ENCODE assay signal across 27 cellular contexts in the genomic region with DNA sequence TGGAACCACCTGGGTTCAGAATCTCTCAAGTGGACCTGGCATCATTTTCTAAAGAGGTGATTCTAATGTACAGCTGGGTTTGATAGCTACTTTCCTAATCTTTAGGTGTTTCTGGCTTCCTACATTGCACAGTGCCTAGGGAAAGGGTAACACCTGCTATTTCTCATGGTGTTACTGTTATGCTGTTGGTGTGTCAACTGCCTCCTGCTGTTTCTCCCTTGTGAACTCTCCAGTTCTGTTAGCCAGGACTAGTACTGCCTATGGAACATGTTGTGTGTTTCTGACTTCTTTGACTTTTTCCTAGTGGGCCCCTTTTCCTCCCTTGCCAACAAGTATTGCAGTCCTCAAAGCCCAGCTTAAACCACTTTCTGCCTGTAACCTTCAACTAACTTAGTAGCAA. TPM values are rescaled to one million over a fixed set of nuclear protein-coding genes. Genes with fewer than 3 reads are reported as not detected.
DNase-seq lines count a peak whose midpoint lies in the region; ATAC-seq, FAIRE-seq and TF ChIP-seq lines count a peak whose summit lies in the region.
"Had no signal": no experiment of that assay in that cellular context is flagged by ENCODE, and none has a peak within 500 bp of the region (broad histone marks: within the 10 kb centered on the region; RNA-seq: fewer than 3 reads in every experiment).

No MANE protein-coding gene starts in this region.

- H3K4me2 ChIP-seq in HepG2 (ENCODE audit: low read depth, low read length) = 0 out of 2 replicates have a peak overlapping the region, but pooled peaks have one; percentile 33
- peak overlapping the region; percentile 88; the same call in 1 of the 2 replicates for H3K4me2 ChIP-seq in PC-9
- no peak overlapping the region for H3K4me2 ChIP-seq in endothelial cell of umbilical vein (ENCODE audit: insufficient read depth, low read length)
- H3K4me2 ChIP-seq: SK-N-SH had no signal

- no peak for TF ChIP-seq POLR2A in HepG2 (IDR thresholded peaks at IDR 0.05; ENCODE audit: insufficient read depth in 1 of 2, low read depth in 2 of 2, low read length in 2 of 2)
- no peak for TF ChIP-seq POLR2A in right lobe of liver (IDR thresholded peaks at IDR 0.05)
- TF ChIP-seq POLR2A in endothelial cell of umbilical vein (IDR thresholded peaks at IDR 0.05; ENCODE audit: low read depth, low read length) = no peak

- H2AFZ ChIP-seq in HepG2 (ENCODE audit: low read length) = no peak overlapping the region
- H2AFZ ChIP-seq in PC-9 = no peak overlapping the region
- no peak overlapping the region for H2AFZ ChIP-seq in endothelial cell of umbilical vein (ENCODE audit: low read depth, low read length)

- CTCF ChIA-PET in HepG2 (lab: Yijun Ruan, JAX; ENCODE audit: low intra/inter-chr PET ratio, low total read pairs) (interaction anchor here (1.5 kb wide), 1 partner anchor 40 kb away, joined by 3 read pairs; no protein-coding TSS in a partner anchor), PC-9 (lab: Charles Lee) (no interaction called here), endothelial cell of umbilical vein (lab: Charles Lee) (interaction anchor here (0.9 kb wide), 1 partner anchor 34 kb away, joined by 4 read pairs; no protein-coding TSS in a partner anchor)

- H3K27ac ChIP-seq in HepG2 (ENCODE audit: extremely low read length, insufficient read depth, low read length) (no peak overlapping the region), right lobe of liver (no peak overlapping the region), PC-9 (no peak overlapping the region), endothelial cell of umbilical vein (ENCODE audit: insufficient read depth, low read depth, low read length) (peak overlapping the region; percentile 7)
- H3K27ac ChIP-seq: HL-60, Peyer's patch had no signal

- H3K9me1 ChIP-seq in endothelial cell of umbilical vein (replicated peaks; ENCODE audit: control insufficient read depth, extremely low read depth, insufficient read depth, low read length) = no peaks in the 10 kb centered on the region

- no peak for FAIRE-seq in HepG2 (lab: Jason Lieb, UNC)
- FAIRE-seq in endothelial cell of umbilical vein (lab: Jason Lieb, UNC) = no peak
- FAIRE-seq: GM12892 had no signal

- POLR2A ChIA-PET in HepG2 (lab: Yijun Ruan, JAX) = no interaction called here
- POLR2A ChIA-PET in PC-9 (lab: Charles Lee; ENCODE audit: unreplicated experiment) = interaction anchor here (0.7 kb wide), 1 partner anchor 8 kb away, joined by 3 read pairs; no protein-coding TSS in a partner anchor
- POLR2A ChIA-PET in endothelial cell of umbilical vein (lab: Charles Lee) = no interaction called here

- H3F3A ChIP-seq in PC-9 (ENCODE audit: insufficient read depth, low read depth) = no peaks in the 10 kb centered on the region; the same call in 1 of the 2 replicates

- H3K9me2 ChIP-seq in PC-9 (ENCODE audit: insufficient read depth) = no peaks in the 10 kb centered on the region
- H3K9me2 ChIP-seq: SK-N-SH had no signal

- no TSS peak for BruUV-seq in HepG2 (replicated peaks; lab: Mats Ljungman, UMichigan)
- no TSS peak for BruUV-seq in PC-9 (replicated peaks; lab: Mats Ljungman, UMichigan)
- BruUV-seq in endothelial cell of umbilical vein (replicated peaks; lab: Mats Ljungman, UMichigan) = no TSS peak

- no peak for ATAC-seq in HepG2
- no peak for ATAC-seq in right lobe of liver
- ATAC-seq: HCT116 had no signal

- H3K9me3 ChIP-seq in HepG2 (ENCODE audit: low read length) = no peaks in the 10 kb centered on the region
- no peaks in the 10 kb centered on the region for H3K9me3 ChIP-seq in right lobe of liver
- H3K9me3 ChIP-seq in PC-9 (ENCODE audit: insufficient read depth, low read depth) = 0 out of 2 replicates have a peak, but pooled peaks cover 6% of the 10 kb centered on the region
- H3K9me3 ChIP-seq in endothelial cell of umbilical vein (replicated peaks; ENCODE audit: control insufficient read depth, insufficient read depth, low read length) = no peaks in the 10 kb centered on the region
- H3K9me3 ChIP-seq: Peyer's patch, SK-N-SH had no signal

- H3K4me3 ChIP-seq in HepG2 (replicated peaks in 1 of 3; ENCODE audit: insufficient read depth in 1 of 3, low read depth in 2 of 3, low read length in 3 of 3) (no peak overlapping the region), right lobe of liver (no peak overlapping the region), PC-9 (no peak overlapping the region), endothelial cell of umbilical vein (replicated peaks in 1 of 3; ENCODE audit: insufficient read depth in 1 of 3, low read depth in 1 of 3, low read length in 3 of 3) (no peak overlapping the region)
- H3K4me3 ChIP-seq: Peyer's patch had no signal

- H3K27me3 ChIP-seq in HepG2 (ENCODE audit: control insufficient read depth in 1 of 2, insufficient read depth in 2 of 2, low read length in 2 of 2) (no peaks in the 10 kb centered on the region; a peak in 1 of 5 replicates), right lobe of liver (no peaks in the 10 kb centered on the region), PC-9 (ENCODE audit: insufficient read depth, low read depth) (no peaks in the 10 kb centered on the region), endothelial cell of umbilical vein (ENCODE audit: control insufficient read depth in 2 of 2, insufficient read depth in 2 of 2, low read length in 2 of 2) (no peaks in the 10 kb centered on the region)
- H3K27me3 ChIP-seq: Peyer's patch had no signal

- DNase-seq in HepG2 (ENCODE audit: low spot score) (no peak), right lobe of liver (no peak), PC-9 (no peak), endothelial cell of umbilical vein (ENCODE audit: low read depth, low spot score) (no peak), DMS53 (lab: John Stamatoyannopoulos, UW) (no peak), activated gamma-delta T cell (lab: John Stamatoyannopoulos, UW) (no peak)
- no peak for DNase-seq in stimulated activated CD4-positive, alpha-beta T cell treated with anti-CD3 and anti-CD28 coated beads, Interleukin-4, amount 100 ng/mL, for 1 hour
- DNase-seq: C1 segment of cervical spinal cord; CD4-positive, alpha-beta memory T cell; COR-L47; DMS79; EL; GDM1; GOT3; Kasumi-1; NCI-H1694; NCI-H2081; NCI-H2171 treated with DMSO at 0.1 percent for 48 hours; NCI-H345; NCI-H510A treated with DMSO at 0.1 percent for 48 hours; Peyer's patch; SIG-M5; SK-N-SH; T-helper 2 cell had no signal

- no peak overlapping the region for H3K9ac ChIP-seq in HepG2 (ENCODE audit: insufficient read depth, low read depth, low read length)
- H3K9ac ChIP-seq in endothelial cell of umbilical vein (replicated peaks; ENCODE audit: extremely low read depth, insufficient read depth, low read length) = no peak overlapping the region
- H3K9ac ChIP-seq: SK-N-SH had no signal

- H4K20me1 ChIP-seq in HepG2 (ENCODE audit: insufficient read depth, low read length) = peaks cover 7% of the 10 kb centered on the region
- H4K20me1 ChIP-seq in PC-9 (ENCODE audit: insufficient read depth) = no peaks in the 10 kb centered on the region
- H4K20me1 ChIP-seq in endothelial cell of umbilical vein (replicated peaks; ENCODE audit: control insufficient read depth, extremely low read depth, insufficient read depth, low read length) = no peaks in the 10 kb centered on the region

- TF ChIP-seq CTCF in HepG2 (CRISPR knock-in tag; IDR thresholded peaks at IDR 0.05) (no peak), right lobe of liver (IDR thresholded peaks at IDR 0.05) (no peak), PC-9 (conservative IDR thresholded peaks at IDR 0.05) (no peak), endothelial cell of umbilical vein (IDR thresholded peaks at IDR 0.05; ENCODE audit: extremely low read depth in 1 of 2, insufficient read depth in 1 of 2, low read depth in 1 of 2, low read length in 2 of 2) (no peak)

- H3K79me2 ChIP-seq in HepG2 (ENCODE audit: insufficient read depth, low read length) (peaks cover 86% of the 10 kb centered on the region), PC-9 (ENCODE audit: low read depth) (peaks cover 99% of the 10 kb centered on the region), endothelial cell of umbilical vein (ENCODE audit: control insufficient read depth, insufficient read depth, low read length) (peaks cover 100% of the 10 kb centered on the region)

- in situ Hi-C loops in HepG2 (cut with HindIII; ENCODE audit: extremely low pct_ligation_motif_present, low pct_unique_long_range_greater_than_20kb) = no loop called here

- no peak for TF ChIP-seq RAD21 in HepG2 (CRISPR knock-in tag; IDR thresholded peaks at IDR 0.05)

- H3K4me1 ChIP-seq in HepG2 (ENCODE audit: insufficient read depth, low read length) = peaks cover 63% of the 10 kb centered on the region
- peaks cover 0 to 14% (median 0%) of the 10 kb centered on the region in 4 donors for H3K4me1 ChIP-seq in right lobe of liver
- peaks cover 58% of the 10 kb centered on the region for H3K4me1 ChIP-seq in PC-9 (replicated peaks; ENCODE audit: insufficient read depth)
- H3K4me1 ChIP-seq in endothelial cell of umbilical vein (ENCODE audit: control insufficient read depth, extremely low read depth, insufficient read depth, low read length) = peaks cover 57% of the 10 kb centered on the region

- dilution Hi-C loops in endothelial cell of umbilical vein (cut with MboI; ENCODE audit: extremely low pct_ligation_motif_present, low sequenced_read_pairs) = no loop called here

- H3K36me3 ChIP-seq in HepG2 (replicated peaks in 1 of 2; ENCODE audit: control insufficient read depth in 1 of 2, insufficient read depth in 2 of 2, low read length in 2 of 2) = 0 out of 5 replicates have a peak, but pooled peaks cover 0 to 1% of the 10 kb centered on the region in 2 experiments
- no peaks in the 10 kb centered on the region for H3K36me3 ChIP-seq in right lobe of liver
- peaks cover 45% of the 10 kb centered on the region for H3K36me3 ChIP-seq in PC-9 (ENCODE audit: low read depth)
- H3K36me3 ChIP-seq in endothelial cell of umbilical vein (ENCODE audit: control insufficient read depth in 2 of 2, extremely low read depth in 1 of 2, insufficient read depth in 2 of 2, low read length in 2 of 2) = peaks cover 3 to 6% of the 10 kb centered on the region in 2 experiments
- H3K36me3 ChIP-seq: Peyer's patch had no signal

- TF ChIP-seq EP300 in HepG2 (IDR thresholded peaks at IDR 0.05; ENCODE audit: low read depth in 2 of 2, low read length in 2 of 2) = no peak
- TF ChIP-seq EP300 in HepG2 (CRISPR knock-in tag; IDR thresholded peaks at IDR 0.05; ENCODE audit: borderline replicate concordance) = no peak

- intact Hi-C loops in HepG2 (cut with micrococcal nuclease; ENCODE audit: unreplicated experiment) = no loop called here
- intact Hi-C loops in right lobe of liver (cut with DNase I) = no loop called here
- intact Hi-C loops in PC-9 (cut with micrococcal nuclease; ENCODE audit: unreplicated experiment) = no loop called here
- intact Hi-C loops in endothelial cell of umbilical vein (cut with micrococcal nuclease) = no loop called here

RNA-seq across cellular contexts. Expression of a gene that starts 5.5 kb away (rescaled TPM):
- total RNA-seq in HepG2 (2016; rRNA removed; fragmentation: Illumina TruSeq; extraction: Trizol) = 34.1 and 36.7 TPM in 2 replicates
- 24.5 and 25.4 TPM in 2 replicates for total RNA-seq in HepG2 (2016; cell fraction: cytosol; rRNA removed; fragmentation: Illumina TruSeq; extraction: Trizol; ENCODE audit: low read depth)
- 31.7 and 34.4 TPM in 2 replicates for total RNA-seq in HepG2 (2016; cell fraction: insoluble cytoplasmic fraction; rRNA removed; fragmentation: Illumina TruSeq; extraction: Trizol)
- total RNA-seq in HepG2 (2016; cell fraction: membrane; rRNA removed; fragmentation: Illumina TruSeq; extraction: Trizol) = 12.5 and 13.4 TPM in 2 replicates
- total RNA-seq in HepG2 (2016; cell fraction: nucleus; rRNA removed; fragmentation: Illumina TruSeq; extraction: Trizol) = 68.4 and 71.0 TPM in 2 replicates
- polyA plus RNA-seq in HepG2 (2011; rRNA removed) = 15.0 and 17.4 TPM in 2 replicates
- 8.9 and 10.6 TPM in 2 replicates for polyA plus RNA-seq in HepG2 (2011; cell fraction: cytosol; rRNA removed)
- 37.6 and 39.6 TPM in 2 replicates for polyA plus RNA-seq in HepG2 (2011; cell fraction: nucleus; rRNA removed)
- 21.7 and 22.1 TPM in 2 replicates for polyA plus RNA-seq in HepG2 (2012)
- 1.3 and 1.4 TPM in 2 replicates for polyA plus RNA-seq in HepG2 (2016; cell fraction: cytosol; fragmentation: Illumina TruSeq; extraction: Trizol; ENCODE audit: low read depth)
- polyA plus RNA-seq in HepG2 (2016; cell fraction: insoluble cytoplasmic fraction; fragmentation: Illumina TruSeq; extraction: Trizol; ENCODE audit: low read depth) = 19.3 and 20.1 TPM in 2 replicates
- polyA plus RNA-seq in HepG2 (2016; cell fraction: membrane; fragmentation: Illumina TruSeq; extraction: Trizol; ENCODE audit: low read depth) = 2.5 and 2.8 TPM in 2 replicates
- polyA plus RNA-seq in HepG2 (2016; cell fraction: nucleus; fragmentation: Illumina TruSeq; extraction: Trizol; ENCODE audit: insufficient read depth, low read depth) = 33.5 and 34.3 TPM in 2 replicates
- 7.5 and 73.0 TPM in 2 replicates for polyA minus RNA-seq in HepG2 (2011; rRNA and poly(A)+ RNA removed; ENCODE audit: low replicate concordance)
- polyA minus RNA-seq in HepG2 (2011; cell fraction: cytosol; rRNA and poly(A)+ RNA removed) = 33.6 and 40.2 TPM in 2 replicates
- polyA minus RNA-seq in HepG2 (2011; cell fraction: nucleus; rRNA and poly(A)+ RNA removed) = 304 and 307 TPM in 2 replicates
- 10 to 100 TPM in 2 of 6 experiments, 1 to 10 TPM in 4; 3.0 to 14.9 (median 6.4) TPM for total RNA-seq in right lobe of liver
- 62.5 and 77.5 TPM in 2 replicates for total RNA-seq in PC-9 (2021)
- 108 and 116 TPM in 2 replicates for total RNA-seq in endothelial cell of umbilical vein
- 23.7 and 29.5 TPM in 2 replicates for polyA plus RNA-seq in endothelial cell of umbilical vein
- polyA plus RNA-seq in endothelial cell of umbilical vein (2011; cell fraction: cytosol; rRNA removed) = 19.4 and 22.2 TPM in 2 replicates
- 126 and 142 TPM in 2 replicates for polyA plus RNA-seq in endothelial cell of umbilical vein (2011; cell fraction: nucleus; rRNA removed)
- polyA plus RNA-seq in endothelial cell of umbilical vein (2012) = 50.9 and 51.5 TPM in 2 replicates
- 197 and 205 TPM in 2 replicates for polyA minus RNA-seq in endothelial cell of umbilical vein
- polyA minus RNA-seq in endothelial cell of umbilical vein (2011; cell fraction: cytosol; rRNA and poly(A)+ RNA removed) = 3.0 TPM
- polyA minus RNA-seq in endothelial cell of umbilical vein (2011; cell fraction: nucleus; rRNA and poly(A)+ RNA removed) = 510 and 605 TPM in 2 replicates
- total RNA-seq: CD4-positive, alpha-beta memory T cell had no signal
- polyA plus RNA-seq: CD4-positive, alpha-beta memory T cell had no signal
